Comparison of ENCODE assay signal across 10 cellular contexts in genomic region chr17:77282524-77283515, GRCh38.
A peak's percentile ranks its signal among the peaks of the same experiment; 100 is the strongest.
DNase-seq lines count a peak whose midpoint lies in the region; ATAC-seq and TF ChIP-seq lines count a peak whose summit lies in the region.
"Had no signal": no experiment of that assay in that cellular context is flagged by ENCODE, and none has a peak within 500 bp of the region (broad histone marks: within the 10 kb centered on the region; RNA-seq: fewer than 3 reads in every experiment).

No MANE protein-coding gene starts in this region.

- no peaks in the 10 kb centered on the region for H3K9me3 Mint-ChIP-seq in activated CD8-positive, alpha-beta memory T cell treated with anti-CD3 and anti-CD28 coated beads, Interleukin-2, amount 10 ng/mL, durations not matched to agents 7 days and 5 days (ENCODE audit: low read depth)

- POLR2A ChIA-PET in A673 (lab: Charles Lee; ENCODE audit: low non-redundant PET): no interaction called here

- peaks cover 5% of the 10 kb centered on the region for H3K4me1 ChIP-seq in A673 (ENCODE audit: insufficient read depth, low read length, poor library complexity, severe bottlenecking)

- no peaks in the 10 kb centered on the region for H3K27me3 ChIP-seq in A673 (replicated peaks; ENCODE audit: insufficient read depth, low read depth, low read length, poor library complexity)

- H3K27ac Mint-ChIP-seq in activated CD8-positive, alpha-beta memory T cell treated with anti-CD3 and anti-CD28 coated beads, Interleukin-2, amount 10 ng/mL, durations not matched to agents 7 days and 5 days: peak overlapping the region; percentile 47

- H3K4me3 ChIP-seq in A673 (ENCODE audit: low read depth, low read length, poor library complexity, severe bottlenecking): no peak overlapping the region

- H3K27ac ChIP-seq in VCaP: peak overlapping the region; percentile 100
- H3K27ac ChIP-seq in A673 (ENCODE audit: low read depth, low read length, poor library complexity, severe bottlenecking): no peak overlapping the region

- H3K36me3 ChIP-seq in A673 (ENCODE audit: insufficient read depth, low read length, poor library complexity, severe bottlenecking): no peaks in the 10 kb centered on the region

- H3K4me1 Mint-ChIP-seq in activated CD8-positive, alpha-beta memory T cell treated with anti-CD3 and anti-CD28 coated beads, Interleukin-2, amount 10 ng/mL, durations not matched to agents 7 days and 5 days: peaks cover 16% of the 10 kb centered on the region

- no peak overlapping the region for H3K4me3 Mint-ChIP-seq in activated CD8-positive, alpha-beta memory T cell treated with anti-CD3 and anti-CD28 coated beads, Interleukin-2, amount 10 ng/mL, durations not matched to agents 7 days and 5 days

- DNase-seq in activated CD8-positive, alpha-beta memory T cell treated with anti-CD3 and anti-CD28 coated beads, Interleukin-2, amount 10 ng/mL, durations not matched to agents 7 days and 5 days: no peak
- no peak for DNase-seq in activated CD8-positive, alpha-beta memory T cell treated with anti-CD3 and anti-CD28 coated beads, Interleukin-2, amount 50 U/mL, for 4 hours
- DNase-seq in iris pigment epithelial cell (ENCODE audit: low read depth) (peak; percentile 36), ureter (ENCODE audit: low spot score) (peak; percentile 85), A673 (ENCODE audit: low spot score) (no peak), hippocampal formation (lab: John Stamatoyannopoulos, UW) (no peak)
- DNase-seq: GF-D8; stimulated activated CD8-positive, alpha-beta memory T cell treated with anti-CD3 and anti-CD28 coated beads, Interleukin-4, amount 100 ng/mL, for 48 hours had no signal

- ATAC-seq in activated CD8-positive, alpha-beta memory T cell treated with anti-CD3 and anti-CD28 coated beads, Interleukin-2, amount 10 ng/mL, durations not matched to agents 7 days and 5 days: no peak
- no peak for ATAC-seq in HG02610 (IDR thresholded peaks at IDR 0.05; ENCODE audit: unreplicated experiment)

- intact Hi-C loops in A673 (cut with micrococcal nuclease; ENCODE audit: unreplicated experiment): no loop called here

- CTCF ChIA-PET in activated CD8-positive, alpha-beta memory T cell treated with anti-CD3 and anti-CD28 coated beads, Interleukin-2, amount 10 ng/mL, durations not matched to agents 7 days and 5 days (lab: Charles Lee): no interaction called here
- CTCF ChIA-PET in A673 (lab: Charles Lee): no interaction called here

- H3K36me3 Mint-ChIP-seq in activated CD8-positive, alpha-beta memory T cell treated with anti-CD3 and anti-CD28 coated beads, Interleukin-2, amount 10 ng/mL, durations not matched to agents 7 days and 5 days: no peaks in the 10 kb centered on the region

- no peak for TF ChIP-seq CTCF in VCaP (conservative IDR thresholded peaks at IDR 0.05)
- TF ChIP-seq CTCF in A673 (conservative IDR thresholded peaks at IDR 0.05; ENCODE audit: low read depth, low read length): no peak

- no TSS peak for BruUV-seq in A673 (replicated peaks; lab: Mats Ljungman, UMichigan)

- H3K9me3 ChIP-seq in A673 (ENCODE audit: low read depth, low read length, poor library complexity, severe bottlenecking): no peaks in the 10 kb centered on the region

- H3K27me3 Mint-ChIP-seq in activated CD8-positive, alpha-beta memory T cell treated with anti-CD3 and anti-CD28 coated beads, Interleukin-2, amount 10 ng/mL, durations not matched to agents 7 days and 5 days: peaks cover 42% of the 10 kb centered on the region

Comparison
In these comparisons a context has a peak if more than half of its experiments do, and no peak if none do; other contexts are left out.
1. DNase-seq: peak in iris pigment epithelial cell (single experiment) and ureter (single experiment); none in activated CD8-positive, alpha-beta memory T cell treated with anti-CD3 and anti-CD28 coated beads, Interleukin-2, amount 10 ng/mL, durations not matched to agents 7 days and 5 days (single experiment), activated CD8-positive, alpha-beta memory T cell treated with anti-CD3 and anti-CD28 coated beads, Interleukin-2, amount 50 U/mL, for 4 hours (single experiment), A673 (single experiment) and hippocampal formation (0 of 2).